ENCODE assay signal across 1 cellular context in genomic region chr19:10748924-10749434, GRCh38.
TF ChIP-seq lines count a peak whose summit lies in the region.

No MANE protein-coding gene starts in this region.

TF ChIP-seq in HepG2, 621 proteins besides CTCF, POLR2A, EP300 and RAD21 (continued from another document and continues in another):
- 0 out of 2 replicates have a peak, but pooled peaks have one; percentile 31 for TF ChIP-seq ZNF766 (CRISPR knock-in tag; IDR thresholded peaks at IDR 0.05; ENCODE audit: borderline replicate concordance)
- TF ChIP-seq ERF (CRISPR knock-in tag; IDR thresholded peaks at IDR 0.05): peak; percentile 80; the same call in 1 of the 2 replicates
- peak; percentile 59 for TF ChIP-seq HDAC1 (CRISPR knock-in tag; IDR thresholded peaks at IDR 0.05)
- TF ChIP-seq CC2D1A (CRISPR knock-in tag; IDR thresholded peaks at IDR 0.05): no peak
- peak; percentile 58 for TF ChIP-seq ZNF331 (CRISPR knock-in tag; IDR thresholded peaks at IDR 0.05)
- TF ChIP-seq TFAP4 (IDR thresholded peaks at IDR 0.05; ENCODE audit: borderline replicate concordance, low read depth): peak; percentile 59; the same call in 1 of the 2 replicates
- TF ChIP-seq ZNF142 (CRISPR knock-in tag; IDR thresholded peaks at IDR 0.05): 0 out of 2 replicates have a peak, but pooled peaks have one; percentile 56
- peak; percentile 43; the same call in 1 of the 2 replicates for TF ChIP-seq SKIL (CRISPR knock-in tag; IDR thresholded peaks at IDR 0.05; ENCODE audit: borderline replicate concordance)
- TF ChIP-seq ZNF563 (CRISPR knock-in tag; IDR thresholded peaks at IDR 0.05): peak; percentile 23; the same call in 1 of the 2 replicates
- TF ChIP-seq FOXK1 (CRISPR knock-in tag; IDR thresholded peaks at IDR 0.05; ENCODE audit: borderline replicate concordance, low read depth): 0 out of 2 replicates have a peak, but pooled peaks have one; percentile 9
- TF ChIP-seq NFIC (IDR thresholded peaks at IDR 0.05; ENCODE audit: low read length): 0 out of 2 replicates have a peak, but pooled peaks have one; percentile 21
- peak; percentile 88; the same call in 1 of the 2 replicates for TF ChIP-seq ZBTB3 (CRISPR knock-in tag; IDR thresholded peaks at IDR 0.05; ENCODE audit: borderline replicate concordance, low read depth)
- no peak for TF ChIP-seq CERS6 (CRISPR knock-in tag; IDR thresholded peaks at IDR 0.05)
- 0 out of 2 replicates have a peak, but pooled peaks have one; percentile 10 for TF ChIP-seq ZNF782 (CRISPR knock-in tag; IDR thresholded peaks at IDR 0.05; ENCODE audit: borderline replicate concordance)
- TF ChIP-seq JUND (CRISPR knock-in tag; IDR thresholded peaks at IDR 0.05): peak; percentile 88
- peak; percentile 84 for TF ChIP-seq ZNF652 (CRISPR knock-in tag; IDR thresholded peaks at IDR 0.05; ENCODE audit: borderline replicate concordance, low read depth)
- peak; percentile 90 for TF ChIP-seq ZNF670 (CRISPR knock-in tag; IDR thresholded peaks at IDR 0.05; ENCODE audit: borderline replicate concordance)
- peak; percentile 64; the same call in 1 of the 2 replicates for TF ChIP-seq ZNF280B (CRISPR knock-in tag; IDR thresholded peaks at IDR 0.05; ENCODE audit: borderline replicate concordance)
- no peak for TF ChIP-seq ZNF143 (CRISPR knock-in tag; IDR thresholded peaks at IDR 0.05)
- TF ChIP-seq ZFX (CRISPR knock-in tag; IDR thresholded peaks at IDR 0.05; ENCODE audit: low read depth): peak; percentile 69
- TF ChIP-seq SALL1 (CRISPR knock-in tag; IDR thresholded peaks at IDR 0.05): peak; percentile 61
- 0 out of 2 replicates have a peak, but pooled peaks have one; percentile 44 for TF ChIP-seq ZBTB43 (CRISPR knock-in tag; conservative IDR thresholded peaks at IDR 0.05)
- TF ChIP-seq PHF5A (CRISPR knock-in tag; IDR thresholded peaks at IDR 0.05; ENCODE audit: low read depth, unreplicated experiment): peak; percentile 46
- peak; percentile 52; the same call in 1 of the 2 replicates for TF ChIP-seq YEATS2 (CRISPR knock-in tag; IDR thresholded peaks at IDR 0.05; ENCODE audit: borderline replicate concordance)
- no peak for TF ChIP-seq NR2F6 (IDR thresholded peaks at IDR 0.05)
- TF ChIP-seq NR2F6 (CRISPR knock-in tag; IDR thresholded peaks at IDR 0.05): peak; percentile 60
- TF ChIP-seq MIER3 (CRISPR knock-in tag; IDR thresholded peaks at IDR 0.05; ENCODE audit: borderline replicate concordance): peak; percentile 33; the same call in 1 of the 2 replicates
- no peak for TF ChIP-seq ZNF367 (CRISPR knock-in tag; IDR thresholded peaks at IDR 0.05; ENCODE audit: borderline replicate concordance)
- peak; percentile 43; the same call in 1 of the 2 replicates for TF ChIP-seq PRDM15 (CRISPR knock-in tag; IDR thresholded peaks at IDR 0.05)
- peak in 1 of 2 experiments; percentile 26; a peak in 1 of 4 replicates for TF ChIP-seq HMGXB4 (CRISPR knock-in tag; IDR thresholded peaks at IDR 0.05; ENCODE audit: borderline replicate concordance in 1 of 2, low read depth in 1 of 2)
- TF ChIP-seq CHCHD3 (CRISPR knock-in tag; IDR thresholded peaks at IDR 0.05): no peak
- peak; percentile 89 for TF ChIP-seq FOXO1 (CRISPR knock-in tag; IDR thresholded peaks at IDR 0.05)
- TF ChIP-seq KLF11 (CRISPR knock-in tag; IDR thresholded peaks at IDR 0.05): no peak
- peak; percentile 76; the same call in 1 of the 2 replicates for TF ChIP-seq ZNF746 (CRISPR knock-in tag; IDR thresholded peaks at IDR 0.05)
- peak; percentile 24; the same call in 1 of the 2 replicates for TF ChIP-seq POGZ (CRISPR knock-in tag; IDR thresholded peaks at IDR 0.05)
- TF ChIP-seq JUNB (CRISPR knock-in tag; IDR thresholded peaks at IDR 0.05; ENCODE audit: borderline replicate concordance): 0 out of 2 replicates have a peak, but pooled peaks have one; percentile 24
- 0 out of 2 replicates have a peak, but pooled peaks have one; percentile 30 for TF ChIP-seq KLF9 (CRISPR knock-in tag; IDR thresholded peaks at IDR 0.05; ENCODE audit: low read depth)
- no peak for TF ChIP-seq ZNF607 (CRISPR knock-in tag; IDR thresholded peaks at IDR 0.05; ENCODE audit: borderline replicate concordance)
- no peak for TF ChIP-seq CBX2 (IDR thresholded peaks at IDR 0.05; ENCODE audit: low read depth, low read length)
- no peak for TF ChIP-seq CBX2 (CRISPR knock-in tag; IDR thresholded peaks at IDR 0.05; ENCODE audit: low read depth)
- peak; percentile 3 for TF ChIP-seq ZEB1 (IDR thresholded peaks at IDR 0.05; ENCODE audit: insufficient replicate concordance, low read depth)
- TF ChIP-seq KMT2B (CRISPR knock-in tag; IDR thresholded peaks at IDR 0.05): 0 out of 2 replicates have a peak, but pooled peaks have one; percentile 20
- peak; percentile 52 for TF ChIP-seq KAT8 (CRISPR knock-in tag; IDR thresholded peaks at IDR 0.05)
- 0 out of 2 replicates have a peak, but pooled peaks have one; percentile 39 for TF ChIP-seq SP5 (CRISPR knock-in tag; IDR thresholded peaks at IDR 0.05; ENCODE audit: borderline replicate concordance, low read depth)
